In the genomic region with DNA sequence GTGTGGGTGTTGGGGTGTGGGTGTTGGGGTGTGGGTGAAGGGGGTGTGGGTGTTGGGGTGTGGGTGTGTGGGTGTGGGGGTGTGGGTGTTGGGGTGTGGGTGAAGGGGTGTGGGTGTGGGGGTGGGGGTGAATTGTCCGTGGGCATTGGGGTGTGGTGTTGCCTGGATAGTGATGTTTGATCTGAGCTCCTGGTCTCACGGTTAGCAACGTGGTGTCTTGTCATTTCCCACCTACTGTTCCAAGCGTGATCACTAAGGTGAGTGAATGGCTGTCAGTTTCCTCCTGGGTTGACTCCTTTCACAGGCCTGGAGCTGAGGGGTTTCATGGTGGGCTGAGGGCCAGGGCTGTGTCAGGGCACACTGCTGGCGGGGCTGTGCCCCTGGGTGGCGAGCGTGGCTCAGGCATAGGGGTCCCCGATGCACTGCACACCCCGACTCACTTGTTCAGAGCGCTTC, we compare ENCODE assay signal across 1 cellular context.
TF ChIP-seq lines count a peak whose summit lies in the region.

No MANE protein-coding gene starts in this region.

TF ChIP-seq in HEK293, 187 proteins besides CTCF, POLR2A, EP300 and RAD21 (continued from another document):
- TF ChIP-seq, protein P1, sequence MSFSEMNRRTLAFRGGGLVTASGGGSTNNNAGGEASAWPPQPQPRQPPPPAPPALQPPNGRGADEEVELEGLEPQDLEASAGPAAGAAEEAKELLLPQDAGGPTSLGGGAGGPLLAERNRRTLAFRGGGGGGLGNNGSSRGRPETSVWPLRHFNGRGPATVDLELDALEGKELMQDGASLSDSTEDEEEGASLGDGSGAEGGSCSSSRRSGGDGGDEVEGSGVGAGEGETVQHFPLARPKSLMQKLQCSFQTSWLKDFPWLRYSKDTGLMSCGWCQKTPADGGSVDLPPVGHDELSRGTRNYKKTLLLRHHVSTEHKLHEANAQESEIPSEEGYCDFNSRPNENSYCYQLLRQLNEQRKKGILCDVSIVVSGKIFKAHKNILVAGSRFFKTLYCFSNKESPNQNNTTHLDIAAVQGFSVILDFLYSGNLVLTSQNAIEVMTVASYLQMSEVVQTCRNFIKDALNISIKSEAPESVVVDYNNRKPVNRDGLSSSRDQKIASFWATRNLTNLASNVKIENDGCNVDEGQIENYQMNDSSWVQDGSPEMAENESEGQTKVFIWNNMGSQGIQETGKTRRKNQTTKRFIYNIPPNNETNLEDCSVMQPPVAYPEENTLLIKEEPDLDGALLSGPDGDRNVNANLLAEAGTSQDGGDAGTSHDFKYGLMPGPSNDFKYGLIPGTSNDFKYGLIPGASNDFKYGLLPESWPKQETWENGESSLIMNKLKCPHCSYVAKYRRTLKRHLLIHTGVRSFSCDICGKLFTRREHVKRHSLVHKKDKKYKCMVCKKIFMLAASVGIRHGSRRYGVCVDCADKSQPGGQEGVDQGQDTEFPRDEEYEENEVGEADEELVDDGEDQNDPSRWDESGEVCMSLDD (tag by site-specific recombination; IDR thresholded peaks at IDR 0.05), result peak; percentile 83
